Comparison of ENCODE assay signal across 15 cellular contexts in genomic region chr4:2651998-2652397, GRCh38.
A peak's percentile ranks its signal among the peaks of the same experiment; 100 is the strongest.
DNase-seq lines count a peak whose midpoint lies in the region; ATAC-seq and TF ChIP-seq lines count a peak whose summit lies in the region.
"Had no signal": no experiment of that assay in that cellular context is flagged by ENCODE, and none has a peak within 500 bp of the region (broad histone marks: within the 10 kb centered on the region; RNA-seq: fewer than 3 reads in every experiment).

No MANE protein-coding gene starts in this region.

- peaks cover 25% of the 10 kb centered on the region for H3K4me1 Mint-ChIP-seq in activated CD4-positive, alpha-beta T cell treated with anti-CD3 and anti-CD28 coated beads for 36 hours
- H3K4me1 Mint-ChIP-seq in Caco-2 (ENCODE audit: low read depth, unreplicated experiment), result no peaks in the 10 kb centered on the region
- H3K4me1 Mint-ChIP-seq in activated T-helper 1 cell treated with anti-CD3 and anti-CD28 coated beads, Interleukin-12 subunit alpha, Interleukin-12 subunit beta, Interleukin-2, Interleukin-4 antibody, amounts not matched to agents 30 ng/mL and 10 ng/mL and 1 ng/mL, durations not matched to agents 14 hours and 24 hours and 36 hours (ENCODE audit: low read depth), result peaks cover 26% of the 10 kb centered on the region
- H3K4me1 Mint-ChIP-seq in naive thymus-derived CD8-positive, alpha-beta T cell, result peaks cover 14 to 31% (median 22%) of the 10 kb centered on the region in 4 donors
- peaks cover 17% of the 10 kb centered on the region for H3K4me1 Mint-ChIP-seq in stimulated activated memory B cell treated with anti-CD40 and anti-IgM and Interleukin-4, amounts not matched to agents 10 μg/mL and 1 μg/mL and 100 μg/mL, for 72 hours

- H3K4me1 ChIP-seq in Caco-2, result no peaks in the 10 kb centered on the region
- H3K4me1 ChIP-seq: vagina had no signal

- no peak overlapping the region for H3K4me3 Mint-ChIP-seq in activated CD4-positive, alpha-beta T cell treated with anti-CD3 and anti-CD28 coated beads for 36 hours
- no peak overlapping the region for H3K4me3 Mint-ChIP-seq in Caco-2 (ENCODE audit: unreplicated experiment)
- no peak overlapping the region for H3K4me3 Mint-ChIP-seq in activated T-helper 1 cell treated with anti-CD3 and anti-CD28 coated beads, Interleukin-12 subunit alpha, Interleukin-12 subunit beta, Interleukin-2, Interleukin-4 antibody, amounts not matched to agents 30 ng/mL and 10 ng/mL and 1 ng/mL, durations not matched to agents 14 hours and 24 hours and 36 hours
- H3K4me3 Mint-ChIP-seq in naive thymus-derived CD8-positive, alpha-beta T cell, result peak overlapping the region in 9 of 10 donors; percentile 22 to 68 (median 52)
- H3K4me3 Mint-ChIP-seq in stimulated activated memory B cell treated with anti-CD40 and anti-IgM and Interleukin-4, amounts not matched to agents 10 μg/mL and 1 μg/mL and 100 μg/mL, for 72 hours, result no peak overlapping the region

- POLR2A ChIA-PET in activated CD4-positive, alpha-beta T cell treated with anti-CD3 and anti-CD28 coated beads for 36 hours (lab: Charles Lee), result no interaction called here
- POLR2A ChIA-PET in Caco-2 (lab: Charles Lee), result no interaction called here
- POLR2A ChIA-PET in naive thymus-derived CD8-positive, alpha-beta T cell (lab: Charles Lee), result no interaction called here

- intact Hi-C loops in activated CD4-positive, alpha-beta T cell treated with anti-CD3 and anti-CD28 coated beads for 36 hours (cut with DNase I, micrococcal nuclease), result loop anchor here in 1 of 2 experiments (2.0 kb wide), 1 partner anchor 15 kb away; no protein-coding TSS in a partner anchor
- intact Hi-C loops in Caco-2 (cut with micrococcal nuclease; ENCODE audit: unreplicated experiment), result no loop called here
- intact Hi-C loops in activated T-helper 1 cell treated with anti-CD3 and anti-CD28 coated beads, Interleukin-12 subunit alpha, Interleukin-12 subunit beta, Interleukin-2, Interleukin-4 antibody, amounts not matched to agents 30 ng/mL and 10 ng/mL and 1 ng/mL, durations not matched to agents 14 hours and 24 hours and 36 hours (cut with micrococcal nuclease), result no loop called here

- H3K36me3 Mint-ChIP-seq in activated CD4-positive, alpha-beta T cell treated with anti-CD3 and anti-CD28 coated beads for 36 hours (ENCODE audit: low read depth), result peaks cover 31% of the 10 kb centered on the region
- H3K36me3 Mint-ChIP-seq in Caco-2 (ENCODE audit: insufficient read depth, unreplicated experiment), result peaks cover 47% of the 10 kb centered on the region
- peaks cover 26% of the 10 kb centered on the region for H3K36me3 Mint-ChIP-seq in activated T-helper 1 cell treated with anti-CD3 and anti-CD28 coated beads, Interleukin-12 subunit alpha, Interleukin-12 subunit beta, Interleukin-2, Interleukin-4 antibody, amounts not matched to agents 30 ng/mL and 10 ng/mL and 1 ng/mL, durations not matched to agents 14 hours and 24 hours and 36 hours (ENCODE audit: low read depth)
- peaks cover 0 to 67% (median 11%) of the 10 kb centered on the region in 3 donors for H3K36me3 Mint-ChIP-seq in naive thymus-derived CD8-positive, alpha-beta T cell
- H3K36me3 Mint-ChIP-seq in stimulated activated memory B cell treated with anti-CD40 and anti-IgM and Interleukin-4, amounts not matched to agents 10 μg/mL and 1 μg/mL and 100 μg/mL, for 72 hours, result peaks cover 50% of the 10 kb centered on the region

- H3K9me3 ChIP-seq in Caco-2, result no peaks in the 10 kb centered on the region
- H3K9me3 ChIP-seq: vagina had no signal

- no peak for ATAC-seq in activated CD4-positive, alpha-beta T cell treated with anti-CD3 and anti-CD28 coated beads for 36 hours
- ATAC-seq in naive thymus-derived CD8-positive, alpha-beta T cell, result peak in 1 of 2 donors; percentile 50
- ATAC-seq in stimulated activated memory B cell treated with anti-CD40 and anti-IgM and Interleukin-4, amounts not matched to agents 10 μg/mL and 1 μg/mL and 100 μg/mL, for 72 hours, result no peak
- ATAC-seq: activated CD4-positive, CD25-positive, alpha-beta regulatory T cell treated with anti-CD3 and anti-CD28 coated beads, Interleukin-2, amount 50 U/mL, for 24 hours had no signal

- H3K4me3 ChIP-seq in Caco-2 (ENCODE audit: low read depth, low read length), result no peak overlapping the region
- H3K4me3 ChIP-seq: lung, vagina had no signal

- H3K27me3 ChIP-seq in Caco-2 (replicated peaks; ENCODE audit: control insufficient read depth, insufficient read depth, low read length), result no peaks in the 10 kb centered on the region
- H3K27me3 ChIP-seq: vagina had no signal

- CTCF ChIA-PET in activated CD4-positive, alpha-beta T cell treated with anti-CD3 and anti-CD28 coated beads for 36 hours (lab: Charles Lee), result no interaction called here
- CTCF ChIA-PET in Caco-2 (lab: Charles Lee), result no interaction called here

- no peaks in the 10 kb centered on the region; the same call in none of the 2 replicates for H3K36me3 ChIP-seq in Caco-2 (ENCODE audit: control insufficient read depth, insufficient read depth, low read length)

- H3K27me3 Mint-ChIP-seq in activated CD4-positive, alpha-beta T cell treated with anti-CD3 and anti-CD28 coated beads for 36 hours, result no peaks in the 10 kb centered on the region
- H3K27me3 Mint-ChIP-seq in Caco-2 (ENCODE audit: insufficient read depth, unreplicated experiment), result no peaks in the 10 kb centered on the region
- H3K27me3 Mint-ChIP-seq in activated T-helper 1 cell treated with anti-CD3 and anti-CD28 coated beads, Interleukin-12 subunit alpha, Interleukin-12 subunit beta, Interleukin-2, Interleukin-4 antibody, amounts not matched to agents 30 ng/mL and 10 ng/mL and 1 ng/mL, durations not matched to agents 14 hours and 24 hours and 36 hours (ENCODE audit: insufficient read depth), result no peaks in the 10 kb centered on the region
- no peaks in the 10 kb centered on the region for H3K27me3 Mint-ChIP-seq in naive thymus-derived CD8-positive, alpha-beta T cell
- H3K27me3 Mint-ChIP-seq in stimulated activated memory B cell treated with anti-CD40 and anti-IgM and Interleukin-4, amounts not matched to agents 10 μg/mL and 1 μg/mL and 100 μg/mL, for 72 hours, result no peaks in the 10 kb centered on the region

- H3K27ac Mint-ChIP-seq in activated CD4-positive, alpha-beta T cell treated with anti-CD3 and anti-CD28 coated beads for 36 hours, result peak overlapping the region; percentile 62
- peak overlapping the region; percentile 55 for H3K27ac Mint-ChIP-seq in Caco-2 (ENCODE audit: unreplicated experiment)
- H3K27ac Mint-ChIP-seq in activated T-helper 1 cell treated with anti-CD3 and anti-CD28 coated beads, Interleukin-12 subunit alpha, Interleukin-12 subunit beta, Interleukin-2, Interleukin-4 antibody, amounts not matched to agents 30 ng/mL and 10 ng/mL and 1 ng/mL, durations not matched to agents 14 hours and 24 hours and 36 hours, result peak overlapping the region; percentile 50
- H3K27ac Mint-ChIP-seq in naive thymus-derived CD8-positive, alpha-beta T cell, result peak overlapping the region; percentile 71 to 89 (median 81)
- no peak overlapping the region for H3K27ac Mint-ChIP-seq in stimulated activated memory B cell treated with anti-CD40 and anti-IgM and Interleukin-4, amounts not matched to agents 10 μg/mL and 1 μg/mL and 100 μg/mL, for 72 hours

- no peak for DNase-seq in activated CD4-positive, alpha-beta T cell treated with anti-CD3 and anti-CD28 coated beads for 36 hours
- no peak for DNase-seq in activated CD4-positive, alpha-beta T cell treated with anti-CD3 and anti-CD28 coated beads for 4 hours
- DNase-seq in Caco-2 (no peak), NCI-H2081 treated with DMSO at 0.1 percent for 48 hours (lab: John Stamatoyannopoulos, UW) (no peak), COR-L47 (lab: John Stamatoyannopoulos, UW) (no peak)
- DNase-seq in activated T-helper 1 cell treated with anti-CD3 and anti-CD28 coated beads, Interleukin-12 subunit alpha, Interleukin-12 subunit beta, Interleukin-2, Interleukin-4 antibody, amounts not matched to agents 30 ng/mL and 10 ng/mL and 1 ng/mL, durations not matched to agents 14 hours and 24 hours and 36 hours (ENCODE audit: low spot score), result no peak
- no peak for DNase-seq in naive thymus-derived CD8-positive, alpha-beta T cell
- DNase-seq: dermis blood vessel endothelial cell, erythroblast, NCI-H1092, NCI-H2171 treated with DMSO at 0.1 percent for 48 hours had no signal

- no TSS peak for BruUV-seq in Caco-2 (replicated peaks; lab: Mats Ljungman, UMichigan)

- H3K9me3 Mint-ChIP-seq in activated CD4-positive, alpha-beta T cell treated with anti-CD3 and anti-CD28 coated beads for 36 hours (ENCODE audit: low read depth), result no peaks in the 10 kb centered on the region
- H3K9me3 Mint-ChIP-seq in Caco-2 (ENCODE audit: unreplicated experiment), result no peaks in the 10 kb centered on the region
- H3K9me3 Mint-ChIP-seq in activated T-helper 1 cell treated with anti-CD3 and anti-CD28 coated beads, Interleukin-12 subunit alpha, Interleukin-12 subunit beta, Interleukin-2, Interleukin-4 antibody, amounts not matched to agents 30 ng/mL and 10 ng/mL and 1 ng/mL, durations not matched to agents 14 hours and 24 hours and 36 hours, result no peaks in the 10 kb centered on the region
- H3K9me3 Mint-ChIP-seq in naive thymus-derived CD8-positive, alpha-beta T cell, result no peaks in the 10 kb centered on the region
- H3K9me3 Mint-ChIP-seq in stimulated activated memory B cell treated with anti-CD40 and anti-IgM and Interleukin-4, amounts not matched to agents 10 μg/mL and 1 μg/mL and 100 μg/mL, for 72 hours, result no peaks in the 10 kb centered on the region

- TF ChIP-seq CTCF in Caco-2 (IDR thresholded peaks at IDR 0.05; ENCODE audit: insufficient read depth in 1 of 2, low read depth in 1 of 2, low read length in 1 of 2, severe bottlenecking in 1 of 2, unreplicated experiment in 1 of 2), result no peak

Comparison
In these comparisons a context has a peak if more than half of its experiments do, and no peak if none do; other contexts are left out.
1. H3K4me3 Mint-ChIP-seq: peak in naive thymus-derived CD8-positive, alpha-beta T cell (9 of 10); none in activated CD4-positive, alpha-beta T cell treated with anti-CD3 and anti-CD28 coated beads for 36 hours (single experiment), Caco-2 (single experiment), activated T-helper 1 cell treated with anti-CD3 and anti-CD28 coated beads, Interleukin-12 subunit alpha, Interleukin-12 subunit beta, Interleukin-2, Interleukin-4 antibody, amounts not matched to agents 30 ng/mL and 10 ng/mL and 1 ng/mL, durations not matched to agents 14 hours and 24 hours and 36 hours (single experiment) and stimulated activated memory B cell treated with anti-CD40 and anti-IgM and Interleukin-4, amounts not matched to agents 10 μg/mL and 1 μg/mL and 100 μg/mL, for 72 hours (single experiment).